Comparison of ENCODE assay signal across 26 cellular contexts in genomic region chr22:22122348-22123117, GRCh38.
DNase-seq lines count a peak whose midpoint lies in the region; ATAC-seq, FAIRE-seq and TF ChIP-seq lines count a peak whose summit lies in the region.
"Had no signal": no experiment of that assay in that cellular context is flagged by ENCODE, and none has a peak within 500 bp of the region (broad histone marks: within the 10 kb centered on the region; RNA-seq: fewer than 3 reads in every experiment).

No MANE protein-coding gene starts in this region.

- no peaks in the 10 kb centered on the region for H3K9me1 ChIP-seq in K562 (ENCODE audit: control insufficient read depth, insufficient read depth, low read length)

- no TSS peak for BruUV-seq in K562 (replicated peaks; lab: Mats Ljungman, UMichigan)

- in situ Hi-C loops in K562 (cut with MboI): no loop called here

- H3K27me3 ChIP-seq in K562 (ENCODE audit: control insufficient read depth in 2 of 2, insufficient read depth in 2 of 2, low read length in 2 of 2): peaks cover 35% of the 10 kb centered on the region in 2 experiments

- H3K36me3 Mint-ChIP-seq in activated naive CD4-positive, alpha-beta T cell treated with anti-CD3 and anti-CD28 coated beads, Interleukin-2, amount 50 U/mL, for 24 hours: no peaks in the 10 kb centered on the region
- peaks cover 10% of the 10 kb centered on the region for H3K36me3 Mint-ChIP-seq in stimulated activated memory B cell treated with anti-CD40 and anti-IgM and Interleukin-4, amounts not matched to agents 10 μg/mL and 1 μg/mL and 100 μg/mL, for 72 hours
- H3K36me3 Mint-ChIP-seq in mesothelial cell of epicardium: no peaks in the 10 kb centered on the region
- H3K36me3 Mint-ChIP-seq: CD14-positive monocyte; CD8-positive, alpha-beta memory T cell had no signal

- H3K27ac Mint-ChIP-seq in activated naive CD4-positive, alpha-beta T cell treated with anti-CD3 and anti-CD28 coated beads, Interleukin-2, amount 50 U/mL, for 24 hours: peak overlapping the region; percentile 75
- peak overlapping the region; percentile 10 for H3K27ac Mint-ChIP-seq in stimulated activated memory B cell treated with anti-CD40 and anti-IgM and Interleukin-4, amounts not matched to agents 10 μg/mL and 1 μg/mL and 100 μg/mL, for 72 hours
- no peak overlapping the region for H3K27ac Mint-ChIP-seq in mesothelial cell of epicardium
- H3K27ac Mint-ChIP-seq: CD4-positive, alpha-beta T cell; CD8-positive, alpha-beta memory T cell; GM23338; H9; HFFc6 had no signal

- TF ChIP-seq CTCF in K562 (IDR thresholded peaks at IDR 0.05 in 2 of 3, conservative IDR thresholded peaks at IDR 0.05 in 1 of 3; ENCODE audit: insufficient read depth in 2 of 3, low read depth in 1 of 3, low read length in 3 of 3) (no peak), mesothelial cell of epicardium (IDR thresholded peaks at IDR 0.05; ENCODE audit: unreplicated experiment) (no peak)

- H3K27ac ChIP-seq in K562 (ENCODE audit: extremely low read depth, low read depth, low read length): no peak overlapping the region
- H3K27ac ChIP-seq: A549; BLaER1 treated with 17β-estradiol and CSF1 and Interleukin-3, amounts not matched to agents 10 nM and 100 nM had no signal

- peaks cover 0 to 25% of the 10 kb centered on the region in 2 experiments; a peak in 1 of 5 replicates for H3K4me1 ChIP-seq in K562 (replicated peaks in 1 of 2; ENCODE audit: control insufficient read depth in 2 of 2, insufficient read depth in 2 of 2, low read length in 2 of 2)
- H3K4me1 ChIP-seq: A549, BE2C had no signal

- H3K4me1 Mint-ChIP-seq in activated naive CD4-positive, alpha-beta T cell treated with anti-CD3 and anti-CD28 coated beads, Interleukin-2, amount 50 U/mL, for 24 hours: no peaks in the 10 kb centered on the region
- H3K4me1 Mint-ChIP-seq in stimulated activated memory B cell treated with anti-CD40 and anti-IgM and Interleukin-4, amounts not matched to agents 10 μg/mL and 1 μg/mL and 100 μg/mL, for 72 hours: peaks cover 38% of the 10 kb centered on the region
- no peaks in the 10 kb centered on the region for H3K4me1 Mint-ChIP-seq in mesothelial cell of epicardium

- no peaks in the 10 kb centered on the region for H4K20me1 ChIP-seq in K562 (replicated peaks; ENCODE audit: control insufficient read depth, insufficient read depth, low read length)
- H4K20me1 ChIP-seq: BLaER1 treated with 17β-estradiol and CSF1 and Interleukin-3, amounts not matched to agents 10 nM and 100 nM had no signal

- H3K9me3 Mint-ChIP-seq in activated naive CD4-positive, alpha-beta T cell treated with anti-CD3 and anti-CD28 coated beads, Interleukin-2, amount 50 U/mL, for 24 hours: no peaks in the 10 kb centered on the region
- peaks cover 7% of the 10 kb centered on the region for H3K9me3 Mint-ChIP-seq in stimulated activated memory B cell treated with anti-CD40 and anti-IgM and Interleukin-4, amounts not matched to agents 10 μg/mL and 1 μg/mL and 100 μg/mL, for 72 hours
- no peaks in the 10 kb centered on the region for H3K9me3 Mint-ChIP-seq in mesothelial cell of epicardium
- H3K9me3 Mint-ChIP-seq: CD4-positive, alpha-beta T cell; CD8-positive, alpha-beta memory T cell; GM23338; HFFc6 had no signal

- no peaks in the 10 kb centered on the region for H3K9me3 ChIP-seq in K562 (replicated peaks; ENCODE audit: control insufficient read depth, insufficient read depth, low read depth, low read length)
- H3K9me3 ChIP-seq: A549 had no signal

- no peak overlapping the region for H3K9ac ChIP-seq in K562 (ENCODE audit: insufficient read depth in 1 of 2, low read depth in 2 of 2, low read length in 2 of 2)
- H3K9ac ChIP-seq: BLaER1 treated with 17β-estradiol and CSF1 and Interleukin-3, amounts not matched to agents 10 nM and 100 nM had no signal

- WGBS in K562 (ENCODE audit: insufficient coverage, low coverage, missing lambda C conversion rate): 4% methylated on average over 4 of the region's 4 CpGs

- H3K36me3 ChIP-seq in K562 (ENCODE audit: control insufficient read depth, insufficient read depth, low read length): no peaks in the 10 kb centered on the region
- H3K36me3 ChIP-seq: BE2C; BLaER1 treated with 17β-estradiol and CSF1 and Interleukin-3, amounts not matched to agents 10 nM and 100 nM had no signal

- no peak for TF ChIP-seq RAD21 in K562 (CRISPR knock-in tag; conservative IDR thresholded peaks at IDR 0.05 in 1 of 2, IDR thresholded peaks at IDR 0.05 in 1 of 2)

- ATAC-seq in K562 (no peak), HG02610 (IDR thresholded peaks at IDR 0.05; ENCODE audit: unreplicated experiment) (no peak)
- no peak for ATAC-seq in stimulated activated memory B cell treated with anti-CD40 and anti-IgM and Interleukin-4, amounts not matched to agents 10 μg/mL and 1 μg/mL and 100 μg/mL, for 72 hours
- ATAC-seq: A549, GM12878 had no signal

- no peak overlapping the region for H3K4me3 ChIP-seq in K562
- H3K4me3 ChIP-seq: A549; BLaER1 treated with 17β-estradiol and CSF1 and Interleukin-3, amounts not matched to agents 10 nM and 100 nM; GM12878; GM23338 had no signal

- intact Hi-C loops in K562 (cut with micrococcal nuclease): no loop called here

- no peak overlapping the region for H2AFZ ChIP-seq in K562 (ENCODE audit: low read depth, low read length)
- H2AFZ ChIP-seq: GM23338 had no signal

- POLR2A ChIA-PET in K562 (lab: Yijun Ruan, JAX): interaction anchor here (0.8 to 5.4 kb wide), 5 partner anchors 9 to 130 kb away, joined by 3 to 67 read pairs (median 5); no protein-coding TSS in a partner anchor

- CTCF ChIA-PET in K562 (lab: Yijun Ruan, JAX; ENCODE audit: low intra/inter-chr PET ratio): no interaction called here

- no peak for DNase-seq in activated naive CD4-positive, alpha-beta T cell treated with Interleukin-2 at 50 U/mL for 16 hours
- peak in 1 of 4 experiments; percentile 26 for DNase-seq in K562 (ENCODE audit: extremely low read depth in 1 of 4, low spot score in 3 of 4)
- DNase-seq in NCI-H2107 treated with DMSO at 0.1 percent for 48 hours (lab: John Stamatoyannopoulos, UW; ENCODE audit: unreplicated experiment): no peak
- DNase-seq in hippocampal formation (lab: John Stamatoyannopoulos, UW): no peak
- DNase-seq in mesothelial cell of epicardium (ENCODE audit: low spot score in 2 of 2, unreplicated experiment in 2 of 2): no peak
- DNase-seq: 8988T; ACHN; AML-193; BE2C; CD4-positive, alpha-beta T cell; CD8-positive, alpha-beta memory T cell; DMS 273 treated with DMSO at 0.1 percent for 48 hours; DMS79; EL; GDM1; H9; HFFc6 had no signal

- no peak overlapping the region for H3K4me2 ChIP-seq in K562 (ENCODE audit: insufficient read depth, low read length)
- H3K4me2 ChIP-seq: A549; BLaER1 treated with 17β-estradiol and CSF1 and Interleukin-3, amounts not matched to agents 10 nM and 100 nM; GM23338 had no signal

- H3K79me2 ChIP-seq in K562 (ENCODE audit: control insufficient read depth, insufficient read depth, low read length): no peaks in the 10 kb centered on the region

- H3K4me3 Mint-ChIP-seq in activated naive CD4-positive, alpha-beta T cell treated with anti-CD3 and anti-CD28 coated beads, Interleukin-2, amount 50 U/mL, for 24 hours: no peak overlapping the region
- H3K4me3 Mint-ChIP-seq in stimulated activated memory B cell treated with anti-CD40 and anti-IgM and Interleukin-4, amounts not matched to agents 10 μg/mL and 1 μg/mL and 100 μg/mL, for 72 hours: no peak overlapping the region
- no peak overlapping the region for H3K4me3 Mint-ChIP-seq in mesothelial cell of epicardium
- H3K4me3 Mint-ChIP-seq: CD4-positive, alpha-beta T cell; CD8-positive, alpha-beta memory T cell; GM23338; H9; HFFc6 had no signal

- peak; percentile 44; the same call in 1 of the 2 replicates for TF ChIP-seq EP300 in K562 (IDR thresholded peaks at IDR 0.05; ENCODE audit: low read length)

- FAIRE-seq in K562 (lab: Jason Lieb, UNC): no peak
- FAIRE-seq: A549, D721Med, GM12878 had no signal

- TF ChIP-seq POLR2A in K562 (conservative IDR thresholded peaks at IDR 0.05): no peak

- H3K27me3 Mint-ChIP-seq in activated naive CD4-positive, alpha-beta T cell treated with anti-CD3 and anti-CD28 coated beads, Interleukin-2, amount 50 U/mL, for 24 hours: peaks cover 22% of the 10 kb centered on the region
- no peaks in the 10 kb centered on the region for H3K27me3 Mint-ChIP-seq in stimulated activated memory B cell treated with anti-CD40 and anti-IgM and Interleukin-4, amounts not matched to agents 10 μg/mL and 1 μg/mL and 100 μg/mL, for 72 hours
- peaks cover 64% of the 10 kb centered on the region for H3K27me3 Mint-ChIP-seq in mesothelial cell of epicardium (ENCODE audit: low read depth)

TF ChIP-seq in K562, 482 proteins besides CTCF, POLR2A, EP300 and RAD21 (continues in another document):
- TF ChIP-seq SMAD1 (IDR thresholded peaks at IDR 0.05; ENCODE audit: low read depth, low read length, partially characterized antibody): no peak
- no peak for TF ChIP-seq IRF1 (CRISPR knock-in tag; IDR thresholded peaks at IDR 0.05; ENCODE audit: borderline replicate concordance)
- no peak for TF ChIP-seq POLR2B (IDR thresholded peaks at IDR 0.05; ENCODE audit: low read depth, partially characterized antibody)
- TF ChIP-seq NBN (IDR thresholded peaks at IDR 0.05; ENCODE audit: low read depth): peak; percentile 75; the same call in 1 of the 2 replicates
- peak; percentile 66 for TF ChIP-seq MTA1 (IDR thresholded peaks at IDR 0.05; ENCODE audit: borderline replicate concordance)
